In the genomic region with DNA sequence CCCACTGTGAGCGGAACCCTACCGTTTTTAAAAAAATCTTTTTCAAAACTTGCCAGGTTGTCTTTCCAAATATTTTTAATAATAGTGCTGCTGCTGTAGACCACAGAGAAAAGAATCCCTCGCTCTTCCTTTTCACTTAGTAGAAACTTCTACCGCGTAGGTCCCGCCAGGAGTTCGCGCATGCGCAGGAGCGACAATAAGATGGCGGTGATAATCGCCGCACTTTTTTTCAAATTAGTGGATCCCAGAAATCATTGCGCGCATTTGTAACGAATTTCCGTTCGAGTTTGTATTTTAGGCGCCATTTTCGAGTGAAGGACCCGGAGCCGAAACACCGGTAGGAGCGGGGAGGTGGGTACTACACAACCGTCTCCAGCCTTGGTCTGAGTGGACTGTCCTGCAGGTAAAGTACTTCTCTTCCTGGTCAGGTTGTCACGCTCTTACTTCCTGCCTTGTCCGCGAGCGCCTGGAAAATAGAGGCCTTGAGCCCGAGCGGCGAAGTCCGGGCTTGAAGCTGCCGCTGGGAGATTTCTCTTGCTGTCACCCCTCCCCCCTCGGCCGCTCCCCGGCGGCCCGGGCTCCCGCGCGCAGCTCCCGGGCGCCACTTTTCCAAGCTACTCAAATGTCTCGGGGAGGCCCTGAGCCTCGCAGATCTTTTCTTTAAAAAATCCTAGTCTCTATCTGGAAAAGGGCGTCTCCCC, we compare ENCODE assay signal across 8 cellular contexts. TPM values are rescaled to one million over a fixed set of nuclear protein-coding genes. Genes with fewer than 3 reads are reported as not detected.
DNase-seq lines count a peak whose midpoint lies in the region; ATAC-seq, FAIRE-seq and TF ChIP-seq lines count a peak whose summit lies in the region.

A gene (plus strand): TSS at position 304 of the 701 bp plus-strand sequence. CDS start 1,177 bp downstream, outside the sequence.

- ATAC-seq in HG03442 (IDR thresholded peaks at IDR 0.05; ENCODE audit: unreplicated experiment) = peak; percentile 42

- intact Hi-C loops in kidney (cut with DNase I) = no loop called here

- no peak for TF ChIP-seq CTCF in kidney (IDR thresholded peaks at IDR 0.05; ENCODE audit: borderline replicate concordance, extremely low read depth, insufficient read depth)

- H3K27ac ChIP-seq in kidney (ENCODE audit: low read depth in 2 of 2, low read length in 2 of 2) = peak within 1 kb of the TSS; percentile 85 to 88

- peaks cover 0 to 6% of the 10 kb centered on the region in 2 donors for H3K4me1 ChIP-seq in kidney (ENCODE audit: control insufficient read depth in 1 of 2, insufficient read depth in 1 of 2, low read depth in 1 of 2, low read length in 2 of 2)

- no peak for FAIRE-seq in kidney (lab: Jason Lieb, UNC)

- peak within 1 kb of the TSS; percentile 92 to 99 for H3K4me3 ChIP-seq in kidney (ENCODE audit: low read length in 2 of 2)

- peaks cover 0 to 3% of the 10 kb centered on the region in 2 donors for H3K36me3 ChIP-seq in kidney (ENCODE audit: control insufficient read depth in 1 of 2, insufficient read depth in 2 of 2, low read length in 2 of 2)

- peak within 1 kb of the TSS; percentile 43 to 80 for H3K9ac ChIP-seq in kidney (ENCODE audit: low read length in 2 of 2)

- H3K9me3 ChIP-seq in kidney (ENCODE audit: control insufficient read depth in 1 of 2, low read length in 2 of 2) = no peaks in the 10 kb centered on the region

- peak; percentile 82 for DNase-seq in Ammon's horn (ENCODE audit: low spot score)
- DNase-seq in GM19238 (ENCODE audit: insufficient read length, low spot score) = peak; percentile 55
- DNase-seq in NCI-H510A treated with DMSO at 0.1 percent for 48 hours (lab: John Stamatoyannopoulos, UW) = peak; percentile 97
- peak; percentile 74 for DNase-seq in activated CD4-positive, alpha-beta T cell treated with anti-CD3 and anti-CD28 coated beads for 1 hour
- peak; percentile 75 for DNase-seq in cerebellum (ENCODE audit: low spot score)
- peak; percentile 83 for DNase-seq in kidney
- peak; percentile 66 to 71 for DNase-seq in stimulated activated CD4-positive, alpha-beta T cell treated with anti-CD3 and anti-CD28 coated beads, Interleukin-15, amount 100 ng/mL, for 48 hours (ENCODE audit: low read depth in 2 of 2)

RNA-seq across cellular contexts. Expression of the gene that starts here (rescaled TPM):
- 69.8 TPM for total RNA-seq in cerebellum
- 24.5 TPM for total RNA-seq in kidney
- 7.4 TPM for polyA plus RNA-seq in kidney (ENCODE audit: insufficient read depth, low read depth, low replicate concordance)

Comparison
In these comparisons a context has a peak if more than half of its experiments do, and no peak if none do; other contexts are left out.
1. Peak in every context shown above with its lines: DNase-seq, ATAC-seq, H3K4me3 ChIP-seq and H3K27ac ChIP-seq.